1 cellular context compared by ENCODE assay signal in genomic region chr12:1791104-1791927, GRCh38.
A peak's percentile ranks its signal among the peaks of the same experiment; 100 is the strongest.
TF ChIP-seq lines count a peak whose summit lies in the region.

No MANE protein-coding gene starts in this region.

TF ChIP-seq in HepG2, 621 proteins besides CTCF, POLR2A, EP300 and RAD21 (continued from another document and continues in another):
- TF ChIP-seq ARID4A (CRISPR knock-in tag; IDR thresholded peaks at IDR 0.05; ENCODE audit: borderline replicate concordance) (no peak), E2F5 (CRISPR knock-in tag; conservative IDR thresholded peaks at IDR 0.05) (no peak), NPAS2 (CRISPR knock-in tag; IDR thresholded peaks at IDR 0.05; ENCODE audit: borderline replicate concordance) (no peak), ASH2L (IDR thresholded peaks at IDR 0.05; ENCODE audit: insufficient read length, low read depth, low read length) (no peak), RCOR2 (CRISPR knock-in tag; IDR thresholded peaks at IDR 0.05) (no peak), KMT2A (CRISPR knock-in tag; IDR thresholded peaks at IDR 0.05) (no peak), MED8 (CRISPR knock-in tag; IDR thresholded peaks at IDR 0.05; ENCODE audit: insufficient replicate concordance) (no peak), ZNF775 (CRISPR knock-in tag; IDR thresholded peaks at IDR 0.05; ENCODE audit: borderline replicate concordance) (no peak), ISL2 (CRISPR knock-in tag; IDR thresholded peaks at IDR 0.05) (no peak), ZBTB21 (CRISPR knock-in tag; IDR thresholded peaks at IDR 0.05) (no peak), PPARG (CRISPR knock-in tag; conservative IDR thresholded peaks at IDR 0.05) (0 out of 2 replicates have a peak, but pooled peaks have one; percentile 16), ZNF430 (CRISPR knock-in tag; IDR thresholded peaks at IDR 0.05) (no peak), THYN1 (CRISPR knock-in tag; IDR thresholded peaks at IDR 0.05; ENCODE audit: borderline replicate concordance, low read depth) (no peak), FOXJ3 (CRISPR knock-in tag; IDR thresholded peaks at IDR 0.05; ENCODE audit: borderline replicate concordance) (no peak), ZFP62 (CRISPR knock-in tag; IDR thresholded peaks at IDR 0.05) (no peak), PHF21A (CRISPR knock-in tag; IDR thresholded peaks at IDR 0.05) (0 out of 2 replicates have a peak, but pooled peaks have one; percentile 24), ZIK1 (CRISPR knock-in tag; IDR thresholded peaks at IDR 0.05; ENCODE audit: borderline replicate concordance, low read depth) (no peak), TOE1 (CRISPR knock-in tag; IDR thresholded peaks at IDR 0.05) (no peak), BRD4 (CRISPR knock-in tag; IDR thresholded peaks at IDR 0.05) (no peak), MXI1 (IDR thresholded peaks at IDR 0.05; ENCODE audit: borderline replicate concordance, low read depth, low read length) (no peak), ZNF124 (CRISPR knock-in tag; IDR thresholded peaks at IDR 0.05) (no peak), ZNF598 (CRISPR knock-in tag; IDR thresholded peaks at IDR 0.05; ENCODE audit: borderline replicate concordance) (no peak), ZC3H13 (CRISPR knock-in tag; IDR thresholded peaks at IDR 0.05) (no peak), ETV6 (CRISPR knock-in tag; conservative IDR thresholded peaks at IDR 0.05) (no peak), ZNF777 (CRISPR knock-in tag; IDR thresholded peaks at IDR 0.05) (no peak), TARDBP (CRISPR knock-in tag; IDR thresholded peaks at IDR 0.05) (no peak), ARHGAP35 (CRISPR knock-in tag; IDR thresholded peaks at IDR 0.05; ENCODE audit: borderline replicate concordance) (no peak), SOX6 (IDR thresholded peaks at IDR 0.05) (no peak), SOX6 (CRISPR knock-in tag; IDR thresholded peaks at IDR 0.05) (no peak), ZSCAN12 (CRISPR knock-in tag; IDR thresholded peaks at IDR 0.05) (no peak), RXRB (CRISPR knock-in tag; IDR thresholded peaks at IDR 0.05; ENCODE audit: borderline replicate concordance) (no peak), PBX2 (CRISPR knock-in tag; IDR thresholded peaks at IDR 0.05) (no peak), SMAD1 (CRISPR knock-in tag; IDR thresholded peaks at IDR 0.05; ENCODE audit: borderline replicate concordance, low read depth) (no peak), TEF (CRISPR knock-in tag; IDR thresholded peaks at IDR 0.05) (no peak), ZNF724P (CRISPR knock-in tag; IDR thresholded peaks at IDR 0.05; ENCODE audit: borderline replicate concordance) (no peak), FOXP4 (CRISPR knock-in tag; IDR thresholded peaks at IDR 0.05) (no peak), ZNF562 (CRISPR knock-in tag; IDR thresholded peaks at IDR 0.05; ENCODE audit: borderline replicate concordance) (no peak), ZNF766 (CRISPR knock-in tag; IDR thresholded peaks at IDR 0.05; ENCODE audit: borderline replicate concordance) (no peak), CAMTA2 (CRISPR knock-in tag; IDR thresholded peaks at IDR 0.05; ENCODE audit: borderline replicate concordance) (no peak), ZNF12 (CRISPR knock-in tag; IDR thresholded peaks at IDR 0.05) (no peak), RFXAP (CRISPR knock-in tag; IDR thresholded peaks at IDR 0.05; ENCODE audit: borderline replicate concordance) (no peak), CBFB (CRISPR knock-in tag; IDR thresholded peaks at IDR 0.05) (no peak)
- TF ChIP-seq, protein P1, sequence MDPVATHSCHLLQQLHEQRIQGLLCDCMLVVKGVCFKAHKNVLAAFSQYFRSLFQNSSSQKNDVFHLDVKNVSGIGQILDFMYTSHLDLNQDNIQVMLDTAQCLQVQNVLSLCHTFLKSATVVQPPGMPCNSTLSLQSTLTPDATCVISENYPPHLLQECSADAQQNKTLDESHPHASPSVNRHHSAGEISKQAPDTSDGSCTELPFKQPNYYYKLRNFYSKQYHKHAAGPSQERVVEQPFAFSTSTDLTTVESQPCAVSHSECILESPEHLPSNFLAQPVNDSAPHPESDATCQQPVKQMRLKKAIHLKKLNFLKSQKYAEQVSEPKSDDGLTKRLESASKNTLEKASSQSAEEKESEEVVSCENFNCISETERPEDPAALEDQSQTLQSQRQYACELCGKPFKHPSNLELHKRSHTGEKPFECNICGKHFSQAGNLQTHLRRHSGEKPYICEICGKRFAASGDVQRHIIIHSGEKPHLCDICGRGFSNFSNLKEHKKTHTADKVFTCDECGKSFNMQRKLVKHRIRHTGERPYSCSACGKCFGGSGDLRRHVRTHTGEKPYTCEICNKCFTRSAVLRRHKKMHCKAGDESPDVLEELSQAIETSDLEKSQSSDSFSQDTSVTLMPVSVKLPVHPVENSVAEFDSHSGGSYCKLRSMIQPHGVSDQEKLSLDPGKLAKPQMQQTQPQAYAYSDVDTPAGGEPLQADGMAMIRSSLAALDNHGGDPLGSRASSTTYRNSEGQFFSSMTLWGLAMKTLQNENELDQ (CRISPR knock-in tag; IDR thresholded peaks at IDR 0.05; ENCODE audit: borderline replicate concordance) = no peak
- TF ChIP-seq, protein P2, sequence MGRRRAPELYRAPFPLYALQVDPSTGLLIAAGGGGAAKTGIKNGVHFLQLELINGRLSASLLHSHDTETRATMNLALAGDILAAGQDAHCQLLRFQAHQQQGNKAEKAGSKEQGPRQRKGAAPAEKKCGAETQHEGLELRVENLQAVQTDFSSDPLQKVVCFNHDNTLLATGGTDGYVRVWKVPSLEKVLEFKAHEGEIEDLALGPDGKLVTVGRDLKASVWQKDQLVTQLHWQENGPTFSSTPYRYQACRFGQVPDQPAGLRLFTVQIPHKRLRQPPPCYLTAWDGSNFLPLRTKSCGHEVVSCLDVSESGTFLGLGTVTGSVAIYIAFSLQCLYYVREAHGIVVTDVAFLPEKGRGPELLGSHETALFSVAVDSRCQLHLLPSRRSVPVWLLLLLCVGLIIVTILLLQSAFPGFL (CRISPR knock-in tag; IDR thresholded peaks at IDR 0.05) = no peak
- TF ChIP-seq, protein P3, sequence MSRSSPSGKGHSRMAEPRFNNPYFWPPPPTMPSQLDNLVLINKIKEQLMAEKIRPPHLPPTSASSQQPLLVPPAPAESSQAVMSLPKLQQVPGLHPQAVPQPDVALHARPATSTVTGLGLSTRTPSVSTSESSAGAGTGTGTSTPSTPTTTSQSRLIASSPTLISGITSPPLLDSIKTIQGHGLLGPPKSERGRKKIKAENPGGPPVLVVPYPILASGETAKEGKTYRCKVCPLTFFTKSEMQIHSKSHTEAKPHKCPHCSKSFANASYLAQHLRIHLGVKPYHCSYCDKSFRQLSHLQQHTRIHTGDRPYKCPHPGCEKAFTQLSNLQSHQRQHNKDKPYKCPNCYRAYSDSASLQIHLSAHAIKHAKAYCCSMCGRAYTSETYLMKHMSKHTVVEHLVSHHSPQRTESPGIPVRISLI (CRISPR knock-in tag; IDR thresholded peaks at IDR 0.05; ENCODE audit: borderline replicate concordance) = peak; percentile 18; the same call in 1 of the 2 replicates
- TF ChIP-seq, protein P4, sequence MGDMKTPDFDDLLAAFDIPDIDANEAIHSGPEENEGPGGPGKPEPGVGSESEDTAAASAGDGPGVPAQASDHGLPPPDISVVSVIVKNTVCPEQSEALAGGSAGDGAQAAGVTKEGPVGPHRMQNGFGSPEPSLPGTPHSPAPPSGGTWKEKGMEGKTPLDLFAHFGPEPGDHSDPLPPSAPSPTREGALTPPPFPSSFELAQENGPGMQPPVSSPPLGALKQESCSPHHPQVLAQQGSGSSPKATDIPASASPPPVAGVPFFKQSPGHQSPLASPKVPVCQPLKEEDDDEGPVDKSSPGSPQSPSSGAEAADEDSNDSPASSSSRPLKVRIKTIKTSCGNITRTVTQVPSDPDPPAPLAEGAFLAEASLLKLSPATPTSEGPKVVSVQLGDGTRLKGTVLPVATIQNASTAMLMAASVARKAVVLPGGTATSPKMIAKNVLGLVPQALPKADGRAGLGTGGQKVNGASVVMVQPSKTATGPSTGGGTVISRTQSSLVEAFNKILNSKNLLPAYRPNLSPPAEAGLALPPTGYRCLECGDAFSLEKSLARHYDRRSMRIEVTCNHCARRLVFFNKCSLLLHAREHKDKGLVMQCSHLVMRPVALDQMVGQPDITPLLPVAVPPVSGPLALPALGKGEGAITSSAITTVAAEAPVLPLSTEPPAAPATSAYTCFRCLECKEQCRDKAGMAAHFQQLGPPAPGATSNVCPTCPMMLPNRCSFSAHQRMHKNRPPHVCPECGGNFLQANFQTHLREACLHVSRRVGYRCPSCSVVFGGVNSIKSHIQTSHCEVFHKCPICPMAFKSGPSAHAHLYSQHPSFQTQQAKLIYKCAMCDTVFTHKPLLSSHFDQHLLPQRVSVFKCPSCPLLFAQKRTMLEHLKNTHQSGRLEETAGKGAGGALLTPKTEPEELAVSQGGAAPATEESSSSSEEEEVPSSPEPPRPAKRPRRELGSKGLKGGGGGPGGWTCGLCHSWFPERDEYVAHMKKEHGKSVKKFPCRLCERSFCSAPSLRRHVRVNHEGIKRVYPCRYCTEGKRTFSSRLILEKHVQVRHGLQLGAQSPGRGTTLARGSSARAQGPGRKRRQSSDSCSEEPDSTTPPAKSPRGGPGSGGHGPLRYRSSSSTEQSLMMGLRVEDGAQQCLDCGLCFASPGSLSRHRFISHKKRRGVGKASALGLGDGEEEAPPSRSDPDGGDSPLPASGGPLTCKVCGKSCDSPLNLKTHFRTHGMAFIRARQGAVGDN (CRISPR knock-in tag; IDR thresholded peaks at IDR 0.05) = peak; percentile 25
